1 cellular context compared by ENCODE assay signal in genomic region chr11:65041206-65042035, GRCh38.
A peak's percentile ranks its signal among the peaks of the same experiment; 100 is the strongest.
TF ChIP-seq lines count a peak whose summit lies in the region.

SAC3D1 (plus strand) TSS chr11:65041210; CDS start chr11:65041293, 83 bp downstream.

TF ChIP-seq in HepG2, 621 proteins besides CTCF, POLR2A, EP300 and RAD21 (continued from another document and continues in another):
- TF ChIP-seq TMF1 (CRISPR knock-in tag; IDR thresholded peaks at IDR 0.05; ENCODE audit: low read depth): 0 out of 2 replicates have a peak, but pooled peaks have one; percentile 22
- TF ChIP-seq BATF2 (CRISPR knock-in tag; IDR thresholded peaks at IDR 0.05): peak; percentile 83; the same call in 1 of the 2 replicates
- peak; percentile 47; the same call in 1 of the 2 replicates for TF ChIP-seq ZNF678 (CRISPR knock-in tag; IDR thresholded peaks at IDR 0.05)
- no peak for TF ChIP-seq SIN3B (IDR thresholded peaks at IDR 0.05; ENCODE audit: low read length)
- no peak; the same call in 1 of the 2 replicates for TF ChIP-seq HOXA9 (CRISPR knock-in tag; IDR thresholded peaks at IDR 0.05; ENCODE audit: borderline replicate concordance)
- TF ChIP-seq ZNF550 (CRISPR knock-in tag; IDR thresholded peaks at IDR 0.05; ENCODE audit: borderline replicate concordance): no peak
- peak; percentile 20; the same call in 1 of the 2 replicates for TF ChIP-seq ZNF766 (CRISPR knock-in tag; IDR thresholded peaks at IDR 0.05; ENCODE audit: borderline replicate concordance)
- TF ChIP-seq DPF2 (CRISPR knock-in tag; IDR thresholded peaks at IDR 0.05; ENCODE audit: borderline replicate concordance, low read depth): no peak
- no peak for TF ChIP-seq SP5 (CRISPR knock-in tag; IDR thresholded peaks at IDR 0.05; ENCODE audit: borderline replicate concordance, low read depth)
- TF ChIP-seq, protein P1, sequence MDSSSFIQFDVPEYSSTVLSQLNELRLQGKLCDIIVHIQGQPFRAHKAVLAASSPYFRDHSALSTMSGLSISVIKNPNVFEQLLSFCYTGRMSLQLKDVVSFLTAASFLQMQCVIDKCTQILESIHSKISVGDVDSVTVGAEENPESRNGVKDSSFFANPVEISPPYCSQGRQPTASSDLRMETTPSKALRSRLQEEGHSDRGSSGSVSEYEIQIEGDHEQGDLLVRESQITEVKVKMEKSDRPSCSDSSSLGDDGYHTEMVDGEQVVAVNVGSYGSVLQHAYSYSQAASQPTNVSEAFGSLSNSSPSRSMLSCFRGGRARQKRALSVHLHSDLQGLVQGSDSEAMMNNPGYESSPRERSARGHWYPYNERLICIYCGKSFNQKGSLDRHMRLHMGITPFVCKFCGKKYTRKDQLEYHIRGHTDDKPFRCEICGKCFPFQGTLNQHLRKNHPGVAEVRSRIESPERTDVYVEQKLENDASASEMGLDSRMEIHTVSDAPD (CRISPR knock-in tag; IDR thresholded peaks at IDR 0.05): 0 out of 2 replicates have a peak, but pooled peaks have one; percentile 40
- peak; percentile 94 for TF ChIP-seq TOPORS (CRISPR knock-in tag; IDR thresholded peaks at IDR 0.05)
- peak; percentile 77; the same call in 1 of the 2 replicates for TF ChIP-seq ZSCAN21 (CRISPR knock-in tag; IDR thresholded peaks at IDR 0.05; ENCODE audit: borderline replicate concordance)
- TF ChIP-seq ZNF318 (CRISPR knock-in tag; IDR thresholded peaks at IDR 0.05): no peak
- no peak; the same call in none of the 2 replicates for TF ChIP-seq ARNT2 (CRISPR knock-in tag; IDR thresholded peaks at IDR 0.05; ENCODE audit: low read depth)
- TF ChIP-seq NFKB2 (CRISPR knock-in tag; IDR thresholded peaks at IDR 0.05; ENCODE audit: borderline replicate concordance): no peak
- TF ChIP-seq ARNTL (CRISPR knock-in tag; IDR thresholded peaks at IDR 0.05): peak; percentile 64; the same call in 1 of the 2 replicates
- TF ChIP-seq, protein P2, sequence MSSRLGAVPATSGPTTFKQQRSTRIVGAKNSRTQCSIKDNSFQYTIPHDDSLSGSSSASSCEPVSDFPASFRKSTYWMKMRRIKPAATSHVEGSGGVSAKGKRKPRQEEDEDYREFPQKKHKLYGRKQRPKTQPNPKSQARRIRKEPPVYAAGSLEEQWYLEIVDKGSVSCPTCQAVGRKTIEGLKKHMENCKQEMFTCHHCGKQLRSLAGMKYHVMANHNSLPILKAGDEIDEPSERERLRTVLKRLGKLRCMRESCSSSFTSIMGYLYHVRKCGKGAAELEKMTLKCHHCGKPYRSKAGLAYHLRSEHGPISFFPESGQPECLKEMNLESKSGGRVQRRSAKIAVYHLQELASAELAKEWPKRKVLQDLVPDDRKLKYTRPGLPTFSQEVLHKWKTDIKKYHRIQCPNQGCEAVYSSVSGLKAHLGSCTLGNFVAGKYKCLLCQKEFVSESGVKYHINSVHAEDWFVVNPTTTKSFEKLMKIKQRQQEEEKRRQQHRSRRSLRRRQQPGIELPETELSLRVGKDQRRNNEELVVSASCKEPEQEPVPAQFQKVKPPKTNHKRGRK (CRISPR knock-in tag; IDR thresholded peaks at IDR 0.05): no peak
- 0 out of 2 replicates have a peak, but pooled peaks have one; percentile 48 for TF ChIP-seq ERF (CRISPR knock-in tag; IDR thresholded peaks at IDR 0.05)
- TF ChIP-seq MXI1 (IDR thresholded peaks at IDR 0.05; ENCODE audit: borderline replicate concordance, low read depth, low read length): peak; percentile 11; the same call in 1 of the 3 replicates
- TF ChIP-seq ZNF614 (CRISPR knock-in tag; IDR thresholded peaks at IDR 0.05; ENCODE audit: borderline replicate concordance): no peak
- TF ChIP-seq SMAD9 (CRISPR knock-in tag; IDR thresholded peaks at IDR 0.05): no peak
- TF ChIP-seq SOX5 (CRISPR knock-in tag; IDR thresholded peaks at IDR 0.05; ENCODE audit: borderline replicate concordance): no peak
- no peak for TF ChIP-seq ZEB1 (IDR thresholded peaks at IDR 0.05; ENCODE audit: insufficient replicate concordance, low read depth)
- TF ChIP-seq ZSCAN31 (CRISPR knock-in tag; IDR thresholded peaks at IDR 0.05; ENCODE audit: low read depth): no peak
- 0 out of 2 replicates have a peak, but pooled peaks have one; percentile 17 for TF ChIP-seq ZNF816 (CRISPR knock-in tag; IDR thresholded peaks at IDR 0.05; ENCODE audit: borderline replicate concordance)
- TF ChIP-seq NBN (conservative IDR thresholded peaks at IDR 0.05): no peak
- no peak for TF ChIP-seq RBM39 (IDR thresholded peaks at IDR 0.05; ENCODE audit: low read depth, low read length, poor library complexity, severe bottlenecking)
- TF ChIP-seq HNRNPH1 (optimal IDR thresholded peaks at IDR 0.05; ENCODE audit: low read depth, low read length): no peak
- TF ChIP-seq, protein P3, sequence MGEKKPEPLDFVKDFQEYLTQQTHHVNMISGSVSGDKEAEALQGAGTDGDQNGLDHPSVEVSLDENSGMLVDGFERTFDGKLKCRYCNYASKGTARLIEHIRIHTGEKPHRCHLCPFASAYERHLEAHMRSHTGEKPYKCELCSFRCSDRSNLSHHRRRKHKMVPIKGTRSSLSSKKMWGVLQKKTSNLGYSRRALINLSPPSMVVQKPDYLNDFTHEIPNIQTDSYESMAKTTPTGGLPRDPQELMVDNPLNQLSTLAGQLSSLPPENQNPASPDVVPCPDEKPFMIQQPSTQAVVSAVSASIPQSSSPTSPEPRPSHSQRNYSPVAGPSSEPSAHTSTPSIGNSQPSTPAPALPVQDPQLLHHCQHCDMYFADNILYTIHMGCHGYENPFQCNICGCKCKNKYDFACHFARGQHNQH (CRISPR knock-in tag; IDR thresholded peaks at IDR 0.05): no peak
- peak; percentile 68; the same call in 1 of the 2 replicates for TF ChIP-seq KDM5B (CRISPR knock-in tag; IDR thresholded peaks at IDR 0.05; ENCODE audit: borderline replicate concordance)
- no peak for TF ChIP-seq KDM6A (CRISPR knock-in tag; IDR thresholded peaks at IDR 0.05; ENCODE audit: low read depth)
- TF ChIP-seq ZBTB26 (CRISPR knock-in tag; IDR thresholded peaks at IDR 0.05; ENCODE audit: borderline replicate concordance): no peak
- TF ChIP-seq NFE2L2 (IDR thresholded peaks at IDR 0.05; ENCODE audit: low read length): no peak
- TF ChIP-seq, protein P4, sequence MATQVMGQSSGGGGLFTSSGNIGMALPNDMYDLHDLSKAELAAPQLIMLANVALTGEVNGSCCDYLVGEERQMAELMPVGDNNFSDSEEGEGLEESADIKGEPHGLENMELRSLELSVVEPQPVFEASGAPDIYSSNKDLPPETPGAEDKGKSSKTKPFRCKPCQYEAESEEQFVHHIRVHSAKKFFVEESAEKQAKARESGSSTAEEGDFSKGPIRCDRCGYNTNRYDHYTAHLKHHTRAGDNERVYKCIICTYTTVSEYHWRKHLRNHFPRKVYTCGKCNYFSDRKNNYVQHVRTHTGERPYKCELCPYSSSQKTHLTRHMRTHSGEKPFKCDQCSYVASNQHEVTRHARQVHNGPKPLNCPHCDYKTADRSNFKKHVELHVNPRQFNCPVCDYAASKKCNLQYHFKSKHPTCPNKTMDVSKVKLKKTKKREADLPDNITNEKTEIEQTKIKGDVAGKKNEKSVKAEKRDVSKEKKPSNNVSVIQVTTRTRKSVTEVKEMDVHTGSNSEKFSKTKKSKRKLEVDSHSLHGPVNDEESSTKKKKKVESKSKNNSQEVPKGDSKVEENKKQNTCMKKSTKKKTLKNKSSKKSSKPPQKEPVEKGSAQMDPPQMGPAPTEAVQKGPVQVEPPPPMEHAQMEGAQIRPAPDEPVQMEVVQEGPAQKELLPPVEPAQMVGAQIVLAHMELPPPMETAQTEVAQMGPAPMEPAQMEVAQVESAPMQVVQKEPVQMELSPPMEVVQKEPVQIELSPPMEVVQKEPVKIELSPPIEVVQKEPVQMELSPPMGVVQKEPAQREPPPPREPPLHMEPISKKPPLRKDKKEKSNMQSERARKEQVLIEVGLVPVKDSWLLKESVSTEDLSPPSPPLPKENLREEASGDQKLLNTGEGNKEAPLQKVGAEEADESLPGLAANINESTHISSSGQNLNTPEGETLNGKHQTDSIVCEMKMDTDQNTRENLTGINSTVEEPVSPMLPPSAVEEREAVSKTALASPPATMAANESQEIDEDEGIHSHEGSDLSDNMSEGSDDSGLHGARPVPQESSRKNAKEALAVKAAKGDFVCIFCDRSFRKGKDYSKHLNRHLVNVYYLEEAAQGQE (IDR thresholded peaks at IDR 0.05; ENCODE audit: borderline replicate concordance in 1 of 2, low read depth in 1 of 2, low read length in 2 of 2): no peak
- TF ChIP-seq BORCS8-MEF2B (CRISPR knock-in tag; IDR thresholded peaks at IDR 0.05): no peak
- no peak for TF ChIP-seq ZNF24 (IDR thresholded peaks at IDR 0.05)
- TF ChIP-seq ONECUT2 (CRISPR knock-in tag; IDR thresholded peaks at IDR 0.05): no peak
- TF ChIP-seq ATAD3A (CRISPR knock-in tag; IDR thresholded peaks at IDR 0.05): no peak
- 0 out of 2 replicates have a peak, but pooled peaks have one; percentile 3 for TF ChIP-seq ISL2 (CRISPR knock-in tag; IDR thresholded peaks at IDR 0.05)
- TF ChIP-seq ZC3H4 (CRISPR knock-in tag; IDR thresholded peaks at IDR 0.05; ENCODE audit: borderline replicate concordance): no peak
- no peak for TF ChIP-seq POGK (CRISPR knock-in tag; conservative IDR thresholded peaks at IDR 0.05)
- no peak for TF ChIP-seq SOX13 (IDR thresholded peaks at IDR 0.05)
- no peak for TF ChIP-seq SOX13 (CRISPR knock-in tag; conservative IDR thresholded peaks at IDR 0.05 in 1 of 2, IDR thresholded peaks at IDR 0.05 in 1 of 2)
- peak; percentile 26; the same call in 1 of the 2 replicates for TF ChIP-seq ZBTB38 (CRISPR knock-in tag; IDR thresholded peaks at IDR 0.05)
- TF ChIP-seq TEAD3 (CRISPR knock-in tag; optimal IDR thresholded peaks at IDR 0.05; ENCODE audit: borderline replicate concordance): no peak
